Comparison of ENCODE assay signal across 9 cellular contexts in genomic region chr20:1377984-1378742, GRCh38. TPM values are rescaled to one million over a fixed set of nuclear protein-coding genes. Genes with fewer than 3 reads are reported as not detected.
DNase-seq lines count a peak whose midpoint lies in the region; ATAC-seq and TF ChIP-seq lines count a peak whose summit lies in the region.
"Had no signal": no experiment of that assay in that cellular context is flagged by ENCODE, and none has a peak within 500 bp of the region (broad histone marks: within the 10 kb centered on the region; RNA-seq: fewer than 3 reads in every experiment).

No MANE protein-coding gene starts in this region.

- H2BK12ac ChIP-seq in mesenchymal stem cell (ENCODE audit: low read length in 2 of 2), result no peak overlapping the region

- no peak overlapping the region for H4K8ac ChIP-seq in mesenchymal stem cell (ENCODE audit: low read length)

- H3K4ac ChIP-seq in mesenchymal stem cell (ENCODE audit: low read depth in 1 of 2, low read length in 2 of 2), result no peak overlapping the region

- H3K27me3 Mint-ChIP-seq in activated naive CD8-positive, alpha-beta T cell, result no peaks in the 10 kb centered on the region

- no peak overlapping the region for H3K4me2 ChIP-seq in mesenchymal stem cell (ENCODE audit: low read length, poor library complexity, severe bottlenecking)

- no peak overlapping the region for H2AFZ ChIP-seq in mesenchymal stem cell (ENCODE audit: low read depth, low read length)

- H3K9ac ChIP-seq in mesenchymal stem cell (ENCODE audit: low read length), result no peak overlapping the region

- DNase-seq in AG08395 (ENCODE audit: low spot score) (peak; percentile 31), HCEC 1CT (peak; percentile 60), mesenchymal stem cell (peak; percentile 43), GM13976 (ENCODE audit: low spot score) (no peak), NCI-H1436 (lab: John Stamatoyannopoulos, UW) (no peak)
- DNase-seq: pancreas had no signal

- WGBS in mesenchymal stem cell, result 56% methylated on average over 5 of the region's 6 CpGs

- H3K27ac ChIP-seq in mesenchymal stem cell (ENCODE audit: low read length, poor library complexity, severe bottlenecking), result peak overlapping the region; percentile 57
- H3K27ac ChIP-seq: pancreas had no signal

- H3K79me1 ChIP-seq in mesenchymal stem cell (replicated peaks; ENCODE audit: low read length, poor library complexity, severe bottlenecking), result peaks cover 12% of the 10 kb centered on the region

- no peak for TF ChIP-seq CTCF in GM13976 (IDR thresholded peaks at IDR 0.05; ENCODE audit: borderline replicate concordance, control extremely low read depth, extremely low read depth, insufficient read depth, missing control alignments)

- H3K9me3 ChIP-seq in mesenchymal stem cell (ENCODE audit: control insufficient read depth, low read length), result no peaks in the 10 kb centered on the region
- H3K9me3 ChIP-seq: pancreas had no signal

- ATAC-seq in HG03108 (IDR thresholded peaks at IDR 0.05; ENCODE audit: unreplicated experiment), result no peak
- ATAC-seq in HG03025 (IDR thresholded peaks at IDR 0.05; ENCODE audit: low FRiP score, unreplicated experiment), result no peak
- ATAC-seq: pancreas had no signal

- H3K18ac ChIP-seq in mesenchymal stem cell (ENCODE audit: low read depth in 1 of 2, low read length in 2 of 2), result peak overlapping the region in 1 of 2 experiments; percentile 48

- H3K36me3 ChIP-seq in mesenchymal stem cell (ENCODE audit: control insufficient read depth in 1 of 2, insufficient read depth in 2 of 2, low read depth in 1 of 2, low read length in 2 of 2), result peaks cover 4 to 23% of the 10 kb centered on the region in 2 experiments
- H3K36me3 ChIP-seq: pancreas had no signal

- H2BK15ac ChIP-seq in mesenchymal stem cell (ENCODE audit: low read depth, poor library complexity, severe bottlenecking), result no peak overlapping the region

- H3K23ac ChIP-seq in mesenchymal stem cell (ENCODE audit: low read length in 2 of 2), result peak overlapping the region in 1 of 2 experiments; percentile 94

- peak overlapping the region; percentile 54 for H3K4me3 Mint-ChIP-seq in activated naive CD8-positive, alpha-beta T cell

- H3K14ac ChIP-seq in mesenchymal stem cell (ENCODE audit: low read length in 2 of 2), result no peak overlapping the region

- H3K27me3 ChIP-seq in mesenchymal stem cell (ENCODE audit: control insufficient read depth in 1 of 2, insufficient read depth in 1 of 2, low read length in 2 of 2), result no peaks in the 10 kb centered on the region
- H3K27me3 ChIP-seq: pancreas had no signal

- peaks cover 7% of the 10 kb centered on the region for H3K36me3 Mint-ChIP-seq in activated naive CD8-positive, alpha-beta T cell

- peaks cover 94% of the 10 kb centered on the region for H3K4me1 Mint-ChIP-seq in activated naive CD8-positive, alpha-beta T cell (ENCODE audit: low read depth)

- H2BK5ac ChIP-seq in mesenchymal stem cell (ENCODE audit: low read depth, low read length, poor library complexity, severe bottlenecking), result no peak overlapping the region

- peak overlapping the region; percentile 86 for H3K27ac Mint-ChIP-seq in activated naive CD8-positive, alpha-beta T cell

- no peak overlapping the region for H2AK5ac ChIP-seq in mesenchymal stem cell (ENCODE audit: low read length, severe bottlenecking)

- no peak overlapping the region for H4K91ac ChIP-seq in mesenchymal stem cell (ENCODE audit: low read length)

- no peaks in the 10 kb centered on the region for H3K9me3 Mint-ChIP-seq in activated naive CD8-positive, alpha-beta T cell (ENCODE audit: low read depth)

- peaks cover 23% of the 10 kb centered on the region for H3K4me1 ChIP-seq in mesenchymal stem cell (ENCODE audit: control insufficient read depth, insufficient read depth, low read depth, low read length)

- no peak overlapping the region for H2BK120ac ChIP-seq in mesenchymal stem cell (ENCODE audit: low read depth, low read length)

- in situ Hi-C loops in GM13976 (cut with MboI; ENCODE audit: low sequenced_read_pairs, unreplicated experiment), result no loop called here

- H3K4me3 ChIP-seq in mesenchymal stem cell (ENCODE audit: insufficient read depth in 1 of 2, low read depth in 1 of 2, low read length in 2 of 2), result no peak overlapping the region
- H3K4me3 ChIP-seq: pancreas had no signal

RNA-seq across cellular contexts. Expression of gene FKBP1A, which starts 14.7 kb away (rescaled TPM):
- polyA plus RNA-seq in mesenchymal stem cell (2013, experiment 1 of 2), result 511 TPM
- 515 TPM for polyA plus RNA-seq in mesenchymal stem cell (2013, experiment 2 of 2)

RNA-seq across cellular contexts. Expression of gene SDCBP2, which starts 49.2 kb away (rescaled TPM):
- polyA plus RNA-seq in mesenchymal stem cell (2013, experiment 1 of 2), result 1.6 TPM
- 1.8 TPM for polyA plus RNA-seq in mesenchymal stem cell (2013, experiment 2 of 2)

Comparison
In these comparisons a context has a peak if more than half of its experiments do, and no peak if none do; other contexts are left out.
1. DNase-seq: peak in AG08395 (single experiment), HCEC 1CT (single experiment) and mesenchymal stem cell (single experiment); none in GM13976 (single experiment) and NCI-H1436 (single experiment).